Comparison of ENCODE assay signal across 27 cellular contexts in the genomic region with DNA sequence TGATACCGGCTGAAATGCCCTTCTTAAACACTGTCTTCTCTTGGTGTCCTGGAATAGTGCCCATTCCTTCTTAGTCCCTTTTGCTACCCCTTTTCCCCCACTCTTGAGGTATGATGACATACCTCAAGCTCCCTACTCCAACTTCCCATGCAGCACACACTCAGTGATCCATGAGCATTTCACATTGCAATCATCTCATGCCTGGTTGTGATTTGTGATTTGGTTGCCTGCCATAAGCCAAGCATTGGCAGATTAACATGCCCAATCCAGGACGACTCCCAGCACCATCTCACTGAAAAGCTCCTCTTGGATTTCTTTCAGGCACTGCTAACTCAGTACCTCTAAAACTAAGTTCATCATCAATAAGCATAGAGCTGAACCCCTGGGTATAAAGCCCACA. TPM values are rescaled to one million over a fixed set of nuclear protein-coding genes. Genes with fewer than 3 reads are reported as not detected.
"Had no signal": no experiment of that assay in that cellular context is flagged by ENCODE, and none has a peak within 500 bp of the region (broad histone marks: within the 10 kb centered on the region; RNA-seq: fewer than 3 reads in every experiment).

No MANE protein-coding gene starts in this region.

- H3K27me3 ChIP-seq: dorsolateral prefrontal cortex, foreskin keratinocyte, neutrophil, ovary, right atrium auricular region, sigmoid colon, testis, tibial nerve, upper lobe of right lung, vagina had no signal

- H3K4me1 ChIP-seq: foreskin keratinocyte, sigmoid colon, testis, tibial nerve, upper lobe of right lung, vagina had no signal

- H3K36me3 ChIP-seq: ovary had no signal

- H3K27me3 Mint-ChIP-seq: naive B cell; stimulated activated naive B cell treated with anti-CD40 and anti-IgM and Interleukin-4, amounts not matched to agents 10 μg/mL and 1 μg/mL and 100 μg/mL, for 72 hours; stimulated activated naive CD8-positive, alpha-beta T cell treated with anti-CD3 and anti-CD28 coated beads, Interleukin-15, amount 100 ng/mL, for 72 hours had no signal

- H3K4me3 ChIP-seq: dorsolateral prefrontal cortex, lung, ovary, right atrium auricular region, sigmoid colon, skin epidermis, testis, tibial nerve, upper lobe of right lung, vagina had no signal

- H3K4me3 Mint-ChIP-seq: naive B cell; nephron; stimulated activated naive B cell treated with anti-CD40 and anti-IgM and Interleukin-4, amounts not matched to agents 10 μg/mL and 1 μg/mL and 100 μg/mL, for 72 hours; stimulated activated naive CD8-positive, alpha-beta T cell treated with anti-CD3 and anti-CD28 coated beads, Interleukin-15, amount 100 ng/mL, for 72 hours had no signal

- H3K9me3 Mint-ChIP-seq: naive B cell; nephron; stimulated activated naive B cell treated with anti-CD40 and anti-IgM and Interleukin-4, amounts not matched to agents 10 μg/mL and 1 μg/mL and 100 μg/mL, for 72 hours; stimulated activated naive CD8-positive, alpha-beta T cell treated with anti-CD3 and anti-CD28 coated beads, Interleukin-15, amount 100 ng/mL, for 72 hours had no signal

- DNase-seq: cortex of kidney; effector CD8-positive, alpha-beta T cell; foreskin keratinocyte; left colon; mesendoderm; naive B cell; ovary; sigmoid colon; stimulated activated CD4-positive, alpha-beta T cell treated with anti-CD3 and anti-CD28 coated beads, Interleukin-2, amount 100 ng/mL, for 24 hours; stimulated activated CD4-positive, alpha-beta T cell treated with anti-CD3 and anti-CD28 coated beads, Interleukin-4, amount 100 ng/mL, for 4 hours; stimulated activated naive B cell treated with anti-CD40 and anti-IgM and Interleukin-4, amounts not matched to agents 10 μg/mL and 1 μg/mL and 100 μg/mL, for 72 hours; stimulated activated naive CD8-positive, alpha-beta T cell treated with anti-CD3 and anti-CD28 coated beads, Interleukin-15, amount 100 ng/mL, for 72 hours; testis; upper lobe of right lung had no signal

- H3K27ac ChIP-seq: dorsolateral prefrontal cortex, foreskin keratinocyte, neutrophil, ovary, right atrium auricular region, sigmoid colon, skin epidermis, testis, tibial nerve, upper lobe of right lung, vagina had no signal

- H3K9me3 ChIP-seq: neutrophil, ovary, right atrium auricular region, sigmoid colon, testis, tibial nerve, upper lobe of right lung, vagina had no signal

- H3K4me1 Mint-ChIP-seq: nephron had no signal

- H3K27ac Mint-ChIP-seq: nephron; stimulated activated naive B cell treated with anti-CD40 and anti-IgM and Interleukin-4, amounts not matched to agents 10 μg/mL and 1 μg/mL and 100 μg/mL, for 72 hours; stimulated activated naive CD8-positive, alpha-beta T cell treated with anti-CD3 and anti-CD28 coated beads, Interleukin-15, amount 100 ng/mL, for 72 hours had no signal

RNA-seq across cellular contexts. Expression of a gene that starts 42.4 kb away (rescaled TPM):
- total RNA-seq: dorsolateral prefrontal cortex, foreskin keratinocyte, kidney epithelial cell, left colon, left ventricle myocardium superior, lung, ovary, posterior vena cava, right atrium auricular region, subcutaneous adipose tissue, tibial nerve, upper lobe of right lung, vagina had no signal
- polyA plus RNA-seq: esophagus, foreskin keratinocyte, lung, ovary, sigmoid colon had no signal

RNA-seq across cellular contexts. Expression of a gene that starts 43.8 kb away (rescaled TPM):
- total RNA-seq: dorsolateral prefrontal cortex, foreskin keratinocyte, kidney epithelial cell, left colon, left ventricle myocardium superior, lung, posterior vena cava, right atrium auricular region, sigmoid colon, tibial nerve, upper lobe of right lung, vagina had no signal
- polyA plus RNA-seq: esophagus, foreskin keratinocyte, lung, ovary had no signal
